ENCODE assay signal across 21 cellular contexts in genomic region chr18:76258209-76258608, GRCh38.
DNase-seq lines count a peak whose midpoint lies in the region; ATAC-seq and TF ChIP-seq lines count a peak whose summit lies in the region.
"Had no signal": no experiment of that assay in that cellular context is flagged by ENCODE, and none has a peak within 500 bp of the region (broad histone marks: within the 10 kb centered on the region; RNA-seq: fewer than 3 reads in every experiment).

No MANE protein-coding gene starts in this region.

- no peaks in the 10 kb centered on the region for H3K79me2 ChIP-seq in osteoblast (ENCODE audit: insufficient read depth, low read length)

- POLR2A ChIA-PET in T-cell (lab: Charles Lee), result no interaction called here

- DNase-seq in H7, result peak; percentile 16
- DNase-seq in amniotic epithelial cell (ENCODE audit: low read depth), result peak; percentile 19
- DNase-seq in fibroblast of pulmonary artery (ENCODE audit: low read depth), result peak; percentile 8
- DNase-seq in osteoblast (ENCODE audit: insufficient read length, low spot score, missing footprints), result no peak
- DNase-seq in T-cell, result no peak
- no peak for DNase-seq in NCI-H345 (lab: John Stamatoyannopoulos, UW)
- no peak for DNase-seq in coronary artery (ENCODE audit: low spot score)
- DNase-seq in NCI-H446 (lab: John Stamatoyannopoulos, UW), result no peak
- DNase-seq: ACHN; BE2C; CD4-positive, alpha-beta memory T cell; DND-41; GF-D8; HCEC 1CT; NCI-H146; NCI-H2107; NCI-H446 treated with DMSO at 0.1 percent for 48 hours; NCI-H82; Right ventricle myocardium superior; SK-N-SH had no signal

- H3K4me2 ChIP-seq in osteoblast (ENCODE audit: insufficient read depth, low read length), result peak overlapping the region; percentile 43
- H3K4me2 ChIP-seq: SK-N-SH had no signal

- no peak overlapping the region for H3K4me3 Mint-ChIP-seq in T-cell
- H3K4me3 Mint-ChIP-seq: CD4-positive, alpha-beta memory T cell had no signal

- no peaks in the 10 kb centered on the region for H3K36me3 Mint-ChIP-seq in T-cell
- H3K36me3 Mint-ChIP-seq: CD4-positive, alpha-beta memory T cell had no signal

- H3K27me3 ChIP-seq in H7 (ENCODE audit: control insufficient read depth, insufficient read depth, low read length), result no peaks in the 10 kb centered on the region
- H3K27me3 ChIP-seq in osteoblast (ENCODE audit: insufficient read depth, low read length), result no peaks in the 10 kb centered on the region
- H3K27me3 ChIP-seq: BE2C had no signal

- H3K27me3 Mint-ChIP-seq in T-cell, result peaks cover 4 to 9% of the 10 kb centered on the region in 2 donors

- H3K9me3 Mint-ChIP-seq in T-cell, result no peaks in the 10 kb centered on the region
- H3K9me3 Mint-ChIP-seq: CD4-positive, alpha-beta memory T cell had no signal

- H3K4me3 ChIP-seq in H7 (ENCODE audit: insufficient read depth, low read depth, low read length), result no peak overlapping the region
- no peak overlapping the region for H3K4me3 ChIP-seq in fibroblast of pulmonary artery (replicated peaks; ENCODE audit: low read depth, low read length)
- H3K4me3 ChIP-seq in osteoblast (ENCODE audit: insufficient read depth, low read length), result no peak overlapping the region
- no peak overlapping the region for H3K4me3 ChIP-seq in coronary artery

- peak overlapping the region; percentile 59 for H2AFZ ChIP-seq in osteoblast (ENCODE audit: low read length)

- no peak overlapping the region for H3K27ac Mint-ChIP-seq in T-cell
- H3K27ac Mint-ChIP-seq: CD4-positive, alpha-beta memory T cell had no signal

- TF ChIP-seq CTCF in fibroblast of pulmonary artery (IDR thresholded peaks at IDR 0.05; ENCODE audit: low read length, missing control alignments) (no peak), osteoblast (IDR thresholded peaks at IDR 0.05; ENCODE audit: extremely low read depth, low read depth, low read length) (no peak), coronary artery (IDR thresholded peaks at IDR 0.05) (no peak)

- H3K36me3 ChIP-seq in H7 (replicated peaks; ENCODE audit: control insufficient read depth, insufficient read depth, low read length), result no peaks in the 10 kb centered on the region
- no peaks in the 10 kb centered on the region for H3K36me3 ChIP-seq in osteoblast (ENCODE audit: insufficient read depth, low read length)
- H3K36me3 ChIP-seq: BE2C had no signal

- H3K4me1 Mint-ChIP-seq in T-cell, result no peaks in the 10 kb centered on the region
- H3K4me1 Mint-ChIP-seq: CD4-positive, alpha-beta memory T cell had no signal

- no peak for ATAC-seq in T-cell (replicated peaks in 1 of 4)
- ATAC-seq: Panc1 had no signal

- H4K20me1 ChIP-seq in osteoblast (ENCODE audit: insufficient read depth, low read length), result no peaks in the 10 kb centered on the region

- CTCF ChIA-PET in T-cell (lab: Charles Lee), result no interaction called here

- peaks cover 4% of the 10 kb centered on the region for H3K4me1 ChIP-seq in osteoblast (ENCODE audit: insufficient read depth, low read length)
- H3K4me1 ChIP-seq: BE2C had no signal

- no peaks in the 10 kb centered on the region for H3K9me3 ChIP-seq in osteoblast (ENCODE audit: low read depth, low read length)
- H3K9me3 ChIP-seq: BE2C, SK-N-SH had no signal

- no peak overlapping the region for H3K27ac ChIP-seq in osteoblast (ENCODE audit: low read depth, low read length)
- no peak overlapping the region for H3K27ac ChIP-seq in coronary artery

Comparison
In these comparisons a context has a peak if more than half of its experiments do, and no peak if none do; other contexts are left out.
1. DNase-seq: peak in H7 (single experiment), amniotic epithelial cell (single experiment) and fibroblast of pulmonary artery (single experiment); none in osteoblast (single experiment), T-cell (0 of 34), NCI-H345 (single experiment), coronary artery (single experiment) and NCI-H446 (0 of 2).